In the genomic region with DNA sequence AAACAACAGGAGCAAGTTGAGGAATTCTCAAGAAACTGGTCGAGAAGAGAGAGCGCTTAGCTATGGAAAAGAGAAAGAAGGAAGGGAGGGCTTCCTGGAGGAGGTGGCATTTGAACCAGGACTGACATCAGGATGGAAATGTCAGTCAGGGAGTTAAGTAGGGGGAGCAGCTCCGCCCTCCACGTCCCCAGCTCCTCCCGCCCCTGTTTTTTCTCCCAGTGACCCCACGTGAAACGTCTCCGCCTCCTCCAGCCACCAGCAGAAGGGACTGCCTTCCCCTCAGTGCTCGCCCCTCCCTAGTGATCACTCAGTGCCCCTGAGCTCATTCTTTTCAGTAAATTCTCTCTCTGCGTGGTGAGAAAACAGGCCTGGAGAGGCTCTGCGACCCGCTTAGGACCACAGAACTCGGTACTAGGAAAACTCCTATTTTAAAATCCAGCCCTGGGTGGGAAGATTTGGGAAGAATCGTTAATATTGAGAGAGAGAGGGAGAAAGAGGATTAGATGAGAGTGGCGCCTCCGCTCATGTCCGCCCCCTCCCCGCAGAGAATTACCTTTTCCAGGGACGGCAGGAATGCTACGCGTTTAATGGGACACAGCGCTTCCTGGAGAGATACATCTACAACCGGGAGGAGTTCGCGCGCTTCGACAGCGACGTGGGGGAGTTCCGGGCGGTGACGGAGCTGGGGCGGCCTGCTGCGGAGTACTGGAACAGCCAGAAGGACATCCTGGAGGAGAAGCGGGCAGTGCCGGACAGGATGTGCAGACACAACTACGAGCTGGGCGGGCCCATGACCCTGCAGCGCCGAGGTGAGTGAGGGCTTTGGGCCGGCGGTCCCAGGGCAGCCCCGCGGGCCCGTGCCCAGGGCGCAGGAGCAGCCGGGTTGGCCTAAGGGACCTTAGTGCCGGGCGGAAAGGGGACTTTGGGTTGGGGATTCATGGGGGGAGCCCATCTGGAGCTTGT, we compare ENCODE assay signal across 1 cellular context.
TF ChIP-seq lines count a peak whose summit lies in the region.

No MANE protein-coding gene starts in this region.

TF ChIP-seq in K562, 482 proteins besides CTCF, POLR2A, EP300 and RAD21 (continued from another document):
- TF ChIP-seq, protein P1, sequence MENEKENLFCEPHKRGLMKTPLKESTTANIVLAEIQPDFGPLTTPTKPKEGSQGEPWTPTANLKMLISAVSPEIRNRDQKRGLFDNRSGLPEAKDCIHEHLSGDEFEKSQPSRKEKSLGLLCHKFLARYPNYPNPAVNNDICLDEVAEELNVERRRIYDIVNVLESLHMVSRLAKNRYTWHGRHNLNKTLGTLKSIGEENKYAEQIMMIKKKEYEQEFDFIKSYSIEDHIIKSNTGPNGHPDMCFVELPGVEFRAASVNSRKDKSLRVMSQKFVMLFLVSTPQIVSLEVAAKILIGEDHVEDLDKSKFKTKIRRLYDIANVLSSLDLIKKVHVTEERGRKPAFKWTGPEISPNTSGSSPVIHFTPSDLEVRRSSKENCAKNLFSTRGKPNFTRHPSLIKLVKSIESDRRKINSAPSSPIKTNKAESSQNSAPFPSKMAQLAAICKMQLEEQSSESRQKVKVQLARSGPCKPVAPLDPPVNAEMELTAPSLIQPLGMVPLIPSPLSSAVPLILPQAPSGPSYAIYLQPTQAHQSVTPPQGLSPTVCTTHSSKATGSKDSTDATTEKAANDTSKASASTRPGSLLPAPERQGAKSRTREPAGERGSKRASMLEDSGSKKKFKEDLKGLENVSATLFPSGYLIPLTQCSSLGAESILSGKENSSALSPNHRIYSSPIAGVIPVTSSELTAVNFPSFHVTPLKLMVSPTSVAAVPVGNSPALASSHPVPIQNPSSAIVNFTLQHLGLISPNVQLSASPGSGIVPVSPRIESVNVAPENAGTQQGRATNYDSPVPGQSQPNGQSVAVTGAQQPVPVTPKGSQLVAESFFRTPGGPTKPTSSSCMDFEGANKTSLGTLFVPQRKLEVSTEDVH (IDR thresholded peaks at IDR 0.05; ENCODE audit: low read depth, partially characterized antibody): no peak
- TF ChIP-seq SREBF2 (CRISPR knock-in tag; IDR thresholded peaks at IDR 0.05) (no peak), SMARCA4 (IDR thresholded peaks at IDR 0.05) (no peak), ILF3 (IDR thresholded peaks at IDR 0.05; ENCODE audit: borderline replicate concordance) (no peak), ZBTB49 (CRISPR knock-in tag; IDR thresholded peaks at IDR 0.05; ENCODE audit: borderline replicate concordance) (no peak), BCL6 (CRISPR knock-in tag; IDR thresholded peaks at IDR 0.05) (no peak), TFAM (CRISPR knock-in tag; conservative IDR thresholded peaks at IDR 0.05) (no peak), RB1 (IDR thresholded peaks at IDR 0.05; ENCODE audit: low read depth) (no peak), HNRNPLL (IDR thresholded peaks at IDR 0.05; ENCODE audit: low read depth, low read length, poor library complexity, severe bottlenecking) (peak; percentile 38), ZNF79 (CRISPR knock-in tag; IDR thresholded peaks at IDR 0.05; ENCODE audit: low read depth) (no peak), GTF2A2 (tag; IDR thresholded peaks at IDR 0.05) (no peak), CBX5 (IDR thresholded peaks at IDR 0.05; ENCODE audit: borderline replicate concordance, low read depth) (no peak), PKNOX1 (IDR thresholded peaks at IDR 0.05) (peak; percentile 63), RAD51 (IDR thresholded peaks at IDR 0.05; ENCODE audit: borderline replicate concordance, low read depth) (no peak), CBX2 (IDR thresholded peaks at IDR 0.05; ENCODE audit: insufficient read depth, low read length, poor library complexity, severe bottlenecking) (no peak), DDX20 (tag; IDR thresholded peaks at IDR 0.05; ENCODE audit: low read depth) (no peak), DACH1 (IDR thresholded peaks at IDR 0.05; ENCODE audit: partially characterized antibody) (no peak)
